Comparison of ENCODE assay signal across 1 cellular context in the genomic region with DNA sequence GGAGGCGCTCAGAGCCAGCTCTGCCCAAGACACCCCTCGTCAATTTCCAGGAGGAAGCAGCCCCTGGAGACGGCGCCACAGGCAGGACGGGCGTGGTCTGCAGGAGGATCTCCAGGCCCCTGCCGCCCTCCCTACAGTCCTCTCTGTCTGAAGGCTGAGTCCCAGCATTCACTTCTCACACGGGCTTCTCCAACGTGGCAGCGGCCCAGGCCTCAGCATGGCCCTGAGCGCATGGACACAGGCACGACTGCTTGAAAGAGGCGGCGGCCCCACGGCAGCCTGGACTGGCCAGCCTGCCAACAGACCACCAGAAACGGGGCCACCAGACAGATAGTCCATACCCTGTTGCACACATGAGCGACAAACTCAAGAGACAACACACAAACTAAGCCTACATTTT.
TF ChIP-seq lines count a peak whose summit lies in the region.

No MANE protein-coding gene starts in this region.

TF ChIP-seq in endothelial cell of umbilical vein, 7 proteins besides CTCF, POLR2A, EP300 and RAD21:
- TF ChIP-seq JUN (IDR thresholded peaks at IDR 0.05; ENCODE audit: borderline replicate concordance, insufficient read depth, insufficient read length, low read depth) (no peak), POLR2AphosphoS5 (IDR thresholded peaks at IDR 0.05; ENCODE audit: insufficient read depth, low read depth, low read length) (no peak), FOS (IDR thresholded peaks at IDR 0.05; ENCODE audit: borderline replicate concordance, insufficient read depth, low read length) (no peak), GATA2 (IDR thresholded peaks at IDR 0.05; ENCODE audit: insufficient read depth, insufficient read length, low read depth, low read length) (no peak), EZH2 (IDR thresholded peaks at IDR 0.05; ENCODE audit: borderline replicate concordance, low read depth, low read length, severe bottlenecking) (no peak), MYC (IDR thresholded peaks at IDR 0.05; ENCODE audit: low read depth, low read length) (no peak)
- TF ChIP-seq, protein P1, sequence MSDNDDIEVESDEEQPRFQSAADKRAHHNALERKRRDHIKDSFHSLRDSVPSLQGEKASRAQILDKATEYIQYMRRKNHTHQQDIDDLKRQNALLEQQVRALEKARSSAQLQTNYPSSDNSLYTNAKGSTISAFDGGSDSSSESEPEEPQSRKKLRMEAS (IDR thresholded peaks at IDR 0.05; ENCODE audit: insufficient read depth, insufficient read length) = no peak
TF ChIP-seq in endothelial cell of umbilical vein: peak in this region for 0.
